Comparison of ENCODE assay signal across 8 cellular contexts in genomic region chr13:80338781-80339577, GRCh38. TPM values are rescaled to one million over a fixed set of nuclear protein-coding genes. Genes with fewer than 3 reads are reported as not detected.
DNase-seq lines count a peak whose midpoint lies in the region; ATAC-seq and TF ChIP-seq lines count a peak whose summit lies in the region.

No MANE protein-coding gene starts in this region.

- H3K27me3 ChIP-seq in muscle layer of duodenum (ENCODE audit: low read depth, low read length) (no peaks in the 10 kb centered on the region), vagina (no peaks in the 10 kb centered on the region)

- no peaks in the 10 kb centered on the region for H3K36me3 Mint-ChIP-seq in activated CD4-positive, alpha-beta T cell treated with anti-CD3 and anti-CD28 coated beads for 36 hours (ENCODE audit: low read depth)

- peaks cover 23% of the 10 kb centered on the region for H3K27me3 Mint-ChIP-seq in activated CD4-positive, alpha-beta T cell treated with anti-CD3 and anti-CD28 coated beads for 36 hours

- CTCF ChIA-PET in activated CD4-positive, alpha-beta T cell treated with anti-CD3 and anti-CD28 coated beads for 36 hours (lab: Charles Lee), result interaction anchor here (0.8 to 1.2 kb wide), 2 partner anchors 10 to 62 kb away, joined by 3 to 4 read pairs; no protein-coding TSS in a partner anchor

- peaks cover 0 to 4% of the 10 kb centered on the region in 2 donors for H3K4me1 ChIP-seq in muscle layer of duodenum (ENCODE audit: control insufficient read depth in 1 of 2, insufficient read depth in 2 of 2, low read length in 2 of 2)
- H3K4me1 ChIP-seq in vagina, result peaks cover 52% of the 10 kb centered on the region

- H3K27ac ChIP-seq in muscle layer of duodenum (ENCODE audit: low read length) (peak overlapping the region; percentile 98), vagina (peak overlapping the region; percentile 89)

- no peaks in the 10 kb centered on the region for H3K9me3 ChIP-seq in muscle layer of duodenum (ENCODE audit: control insufficient read depth in 1 of 2, low read length in 2 of 2)
- no peaks in the 10 kb centered on the region for H3K9me3 ChIP-seq in vagina

- no peak overlapping the region for H3K27ac Mint-ChIP-seq in activated CD4-positive, alpha-beta T cell treated with anti-CD3 and anti-CD28 coated beads for 36 hours

- H3K4me3 Mint-ChIP-seq in activated CD4-positive, alpha-beta T cell treated with anti-CD3 and anti-CD28 coated beads for 36 hours, result no peak overlapping the region

- TF ChIP-seq POLR2A in vagina (IDR thresholded peaks at IDR 0.05), result no peak

- H3K9me3 Mint-ChIP-seq in activated CD4-positive, alpha-beta T cell treated with anti-CD3 and anti-CD28 coated beads for 36 hours (ENCODE audit: low read depth), result no peaks in the 10 kb centered on the region

- POLR2A ChIA-PET in activated CD4-positive, alpha-beta T cell treated with anti-CD3 and anti-CD28 coated beads for 36 hours (lab: Charles Lee), result interaction anchor here (0.7 kb wide), 1 partner anchor 98 kb away, joined by 6 read pairs; no protein-coding TSS in a partner anchor

- H3K36me3 ChIP-seq in muscle layer of duodenum (ENCODE audit: control insufficient read depth in 1 of 2, insufficient read depth in 2 of 2, low read length in 2 of 2) (peaks cover 9 to 12% of the 10 kb centered on the region in 2 donors), vagina (no peaks in the 10 kb centered on the region)

- peaks cover 9% of the 10 kb centered on the region for H3K4me1 Mint-ChIP-seq in activated CD4-positive, alpha-beta T cell treated with anti-CD3 and anti-CD28 coated beads for 36 hours

- intact Hi-C loops in activated CD4-positive, alpha-beta T cell treated with anti-CD3 and anti-CD28 coated beads for 36 hours (cut with DNase I, micrococcal nuclease), result no loop called here
- intact Hi-C loops in vagina (cut with DNase I), result no loop called here

- DNase-seq in activated CD4-positive, alpha-beta T cell treated with anti-CD3 and anti-CD28 coated beads for 36 hours, result peak; percentile 46
- DNase-seq in activated CD4-positive, alpha-beta T cell treated with anti-CD3 and anti-CD28 coated beads for 4 hours, result no peak
- DNase-seq in HT-29 (ENCODE audit: low spot score), result peak; percentile 79
- peak; percentile 84 for DNase-seq in UCSD-AML1 (lab: John Stamatoyannopoulos, UW; ENCODE audit: unreplicated experiment)
- peak; percentile 79 for DNase-seq in fibroblast of mammary gland (ENCODE audit: low read depth)
- peak in 1 of 2 donors; percentile 93 for DNase-seq in vagina (ENCODE audit: extremely low spot score in 2 of 2)
- no peak for DNase-seq in effector CD4-positive, alpha-beta T cell

- H3K4me3 ChIP-seq in fibroblast of mammary gland (ENCODE audit: control insufficient read depth, low read depth, low read length) (peak overlapping the region; percentile 82), muscle layer of duodenum (ENCODE audit: low read depth in 1 of 2, low read length in 2 of 2) (peak overlapping the region; percentile 79 to 99), vagina (peak overlapping the region; percentile 78 to 82)

- peak; percentile 9 for TF ChIP-seq CTCF in fibroblast of mammary gland (conservative IDR thresholded peaks at IDR 0.05; ENCODE audit: control insufficient read depth, insufficient read depth, low read depth, low read length)
- TF ChIP-seq CTCF in vagina (IDR thresholded peaks at IDR 0.05), result peak in 1 of 3 experiments; percentile 22

- ATAC-seq in activated CD4-positive, alpha-beta T cell treated with anti-CD3 and anti-CD28 coated beads for 36 hours, result no peak

RNA-seq across cellular contexts. Expression of gene SPRY2, which starts 1.9 kb away (rescaled TPM):
- under 1 TPM; 0.32 to 0.34 TPM for total RNA-seq in activated CD4-positive, alpha-beta T cell treated with anti-CD3 and anti-CD28 coated beads for 36 hours
- 12.0 and 15.0 TPM in 2 replicates for total RNA-seq in HT-29 (2014; rRNA removed; shearing (Covaris generic))
- total RNA-seq in vagina, result 43.2 TPM

Comparison
In these comparisons a context has a peak if more than half of its experiments do, and no peak if none do; other contexts are left out.
1. DNase-seq: peak in activated CD4-positive, alpha-beta T cell treated with anti-CD3 and anti-CD28 coated beads for 36 hours (single experiment), HT-29 (single experiment), UCSD-AML1 (single experiment) and fibroblast of mammary gland (single experiment); none in activated CD4-positive, alpha-beta T cell treated with anti-CD3 and anti-CD28 coated beads for 4 hours (0 of 2) and effector CD4-positive, alpha-beta T cell (single experiment).
2. Peak in every context shown above with its lines, with median percentiles within 50 percentile points of each other: H3K4me3 ChIP-seq.